Comparison of ENCODE assay signal across 8 cellular contexts in genomic region chr19:49528211-49528771, GRCh38. TPM values are rescaled to one million over a fixed set of nuclear protein-coding genes. Genes with fewer than 3 reads are reported as not detected.
A peak's percentile ranks its signal among the peaks of the same experiment; 100 is the strongest.
DNase-seq lines count a peak whose midpoint lies in the region; FAIRE-seq and TF ChIP-seq lines count a peak whose summit lies in the region.

No MANE protein-coding gene starts in this region.

- H3K4me3 ChIP-seq in ACC112 (ENCODE audit: low read depth, low read length): peak overlapping the region; percentile 82
- H3K4me3 ChIP-seq in HUES64 (ENCODE audit: low read length): peak overlapping the region; percentile 60
- peak overlapping the region; percentile 10 for H3K4me3 ChIP-seq in ectodermal cell (ENCODE audit: insufficient read depth, low read depth, low read length)
- H3K4me3 ChIP-seq in muscle layer of duodenum (ENCODE audit: low read depth in 1 of 2, low read length in 2 of 2): peak overlapping the region; percentile 33 to 65

- H3K27me3 ChIP-seq in ACC112 (ENCODE audit: insufficient read depth, low read length) (no peaks in the 10 kb centered on the region), HUES64 (ENCODE audit: insufficient read depth, low read length) (peaks cover 2% of the 10 kb centered on the region; the same call in 1 of the 2 replicates), ectodermal cell (ENCODE audit: control insufficient read depth, insufficient read depth, low read length, poor library complexity, severe bottlenecking) (peaks cover 11% of the 10 kb centered on the region), muscle layer of duodenum (ENCODE audit: low read depth, low read length) (no peaks in the 10 kb centered on the region)

- H3K4me1 ChIP-seq in ACC112 (ENCODE audit: control insufficient read depth, insufficient read depth, low read length, unreplicated experiment): peaks cover 5% of the 10 kb centered on the region
- no peaks in the 10 kb centered on the region for H3K4me1 ChIP-seq in HUES64 (ENCODE audit: insufficient read depth, low read length)
- peaks cover 5% of the 10 kb centered on the region for H3K4me1 ChIP-seq in ectodermal cell (ENCODE audit: control insufficient read depth, insufficient read depth, low read length)
- peaks cover 0 to 9% of the 10 kb centered on the region in 2 donors for H3K4me1 ChIP-seq in muscle layer of duodenum (ENCODE audit: control insufficient read depth in 1 of 2, insufficient read depth in 2 of 2, low read length in 2 of 2)

- DNase-seq in AML-193 (lab: John Stamatoyannopoulos, UW) (no peak), NCI-H82 (lab: John Stamatoyannopoulos, UW) (no peak), activated gamma-delta T cell (lab: John Stamatoyannopoulos, UW) (no peak), GM12891 (ENCODE audit: insufficient read length, low spot score) (no peak)

- peaks cover 9% of the 10 kb centered on the region for H3K79me2 ChIP-seq in ACC112 (ENCODE audit: control insufficient read depth, insufficient read depth, low read length, unreplicated experiment)

- H3K9me3 ChIP-seq in HUES64 (ENCODE audit: insufficient read depth, low read depth, low read length) (no peaks in the 10 kb centered on the region), ectodermal cell (ENCODE audit: control insufficient read depth, low read length) (no peaks in the 10 kb centered on the region), muscle layer of duodenum (ENCODE audit: control insufficient read depth in 1 of 2, low read length in 2 of 2) (no peaks in the 10 kb centered on the region)

- 67% methylated on average over 25 of the region's 25 CpGs for WGBS in HUES64
- 89% methylated on average over 25 of the region's 25 CpGs for WGBS in ectodermal cell, 2 experiments

- FAIRE-seq in GM12891 (lab: Jason Lieb, UNC): no peak

- H3K27ac ChIP-seq in ACC112 (ENCODE audit: low read depth, low read length) (peak overlapping the region; percentile 81), HUES64 (ENCODE audit: low read depth, low read length) (no peak overlapping the region), ectodermal cell (ENCODE audit: insufficient read depth, low read depth, low read length, poor library complexity, severe bottlenecking) (no peak overlapping the region), muscle layer of duodenum (ENCODE audit: low read length) (no peak overlapping the region)

- no peak for TF ChIP-seq POLR2A in GM12891 (IDR thresholded peaks at IDR 0.05; ENCODE audit: low read depth, low read length)

- no peak overlapping the region for H2AFZ ChIP-seq in ACC112 (ENCODE audit: low read length, unreplicated experiment)

- H3K36me3 ChIP-seq in ACC112 (ENCODE audit: insufficient read depth, low read length) (no peaks in the 10 kb centered on the region), HUES64 (ENCODE audit: insufficient read depth, low read length) (peaks cover 6% of the 10 kb centered on the region; the same call in 1 of the 2 replicates), ectodermal cell (ENCODE audit: control insufficient read depth, insufficient read depth, low read length) (no peaks in the 10 kb centered on the region), muscle layer of duodenum (ENCODE audit: control insufficient read depth in 1 of 2, insufficient read depth in 2 of 2, low read length in 2 of 2) (peaks cover 0 to 13% of the 10 kb centered on the region in 2 donors)

- H3K9ac ChIP-seq in HUES64 (ENCODE audit: low read depth, low read length): peak overlapping the region; percentile 65; the same call in 1 of the 2 replicates

TF ChIP-seq in GM12891, 5 proteins besides CTCF, POLR2A, EP300 and RAD21:
- no peak for TF ChIP-seq POLR2AphosphoS5 (IDR thresholded peaks at IDR 0.05; ENCODE audit: low read depth, low read length)

RNA-seq across cellular contexts. Expression of gene RCN3, which starts 0.5 kb away (rescaled TPM):
- 3.3 TPM for polyA plus RNA-seq in HUES64 (2013, experiment 1 of 2)
- polyA plus RNA-seq in HUES64 (2013, experiment 2 of 2): 3.6 TPM
- polyA plus RNA-seq in ectodermal cell (2013, experiment 1 of 4): 12.5 TPM
- 8.7 TPM for polyA plus RNA-seq in ectodermal cell (2013, experiment 2 of 4)
- 8.0 TPM for polyA plus RNA-seq in ectodermal cell (2013, experiment 3 of 4)
- 8.7 TPM for polyA plus RNA-seq in ectodermal cell (2013, experiment 4 of 4)
- 0.94 TPM for polyA plus RNA-seq in GM12891 (2012; ENCODE audit: low read depth, missing spikeins)

RNA-seq across cellular contexts. Expression of gene FCGRT, which starts 15.8 kb away (rescaled TPM):
- polyA plus RNA-seq in HUES64 (2013, experiment 1 of 2): 14.3 TPM
- 24.0 TPM for polyA plus RNA-seq in HUES64 (2013, experiment 2 of 2)
- 37.8 TPM for polyA plus RNA-seq in ectodermal cell (2013, experiment 1 of 4)
- polyA plus RNA-seq in ectodermal cell (2013, experiment 2 of 4): 39.4 TPM
- 31.9 TPM for polyA plus RNA-seq in ectodermal cell (2013, experiment 3 of 4)
- 34.0 TPM for polyA plus RNA-seq in ectodermal cell (2013, experiment 4 of 4)
- polyA plus RNA-seq in GM12891 (2012; ENCODE audit: low read depth, missing spikeins): 1.4 TPM

RNA-seq across cellular contexts. Expression of gene RPS11, which starts 32.1 kb away (rescaled TPM):
- 2,364 TPM for polyA plus RNA-seq in HUES64 (2013, experiment 1 of 2)
- 2,511 TPM for polyA plus RNA-seq in HUES64 (2013, experiment 2 of 2)
- 2,878 TPM for polyA plus RNA-seq in ectodermal cell (2013, experiment 1 of 4)
- 2,841 TPM for polyA plus RNA-seq in ectodermal cell (2013, experiment 2 of 4)
- polyA plus RNA-seq in ectodermal cell (2013, experiment 3 of 4): 3,483 TPM
- 4,055 TPM for polyA plus RNA-seq in ectodermal cell (2013, experiment 4 of 4)
- 6,855 TPM for polyA plus RNA-seq in GM12891 (2012; ENCODE audit: low read depth, missing spikeins)

RNA-seq across cellular contexts. Expression of gene RPL13A, which starts 40.9 kb away (rescaled TPM):
- 2,534 TPM for polyA plus RNA-seq in HUES64 (2013, experiment 1 of 2)
- 2,729 TPM for polyA plus RNA-seq in HUES64 (2013, experiment 2 of 2)
- polyA plus RNA-seq in ectodermal cell (2013, experiment 1 of 4): 3,037 TPM
- polyA plus RNA-seq in ectodermal cell (2013, experiment 2 of 4): 3,018 TPM
- 3,545 TPM for polyA plus RNA-seq in ectodermal cell (2013, experiment 3 of 4)
- polyA plus RNA-seq in ectodermal cell (2013, experiment 4 of 4): 4,031 TPM
- polyA plus RNA-seq in GM12891 (2012; ENCODE audit: low read depth, missing spikeins): 6,963 TPM

RNA-seq across cellular contexts. Expression of gene NOSIP, which starts 52.1 kb away (rescaled TPM):
- polyA plus RNA-seq in HUES64 (2013, experiment 1 of 2): 61.3 TPM
- polyA plus RNA-seq in HUES64 (2013, experiment 2 of 2): 62.8 TPM
- polyA plus RNA-seq in ectodermal cell (2013, experiment 1 of 4): 68.9 TPM
- 70.7 TPM for polyA plus RNA-seq in ectodermal cell (2013, experiment 2 of 4)
- polyA plus RNA-seq in ectodermal cell (2013, experiment 3 of 4): 60.6 TPM
- polyA plus RNA-seq in ectodermal cell (2013, experiment 4 of 4): 64.2 TPM
- polyA plus RNA-seq in GM12891 (2012; ENCODE audit: low read depth, missing spikeins): 49.2 TPM

Comparison
In these comparisons a context has a peak if more than half of its experiments do, and no peak if none do; other contexts are left out.
1. H3K4me3 ChIP-seq: peak in every context shown above with its lines; median percentile 82 in ACC112; 60 in HUES64; 49 in muscle layer of duodenum; 10 in ectodermal cell.